ENCODE assay signal across 12 cellular contexts in genomic region chr16:1731603-1732002, GRCh38. TPM values are rescaled to one million over a fixed set of nuclear protein-coding genes. Genes with fewer than 3 reads are reported as not detected.
DNase-seq lines count a peak whose midpoint lies in the region; ATAC-seq and TF ChIP-seq lines count a peak whose summit lies in the region.
"Had no signal": no experiment of that assay in that cellular context is flagged by ENCODE, and none has a peak within 500 bp of the region (broad histone marks: within the 10 kb centered on the region; RNA-seq: fewer than 3 reads in every experiment).

No MANE protein-coding gene starts in this region.

- no peak overlapping the region for H3K23ac ChIP-seq in trophoblast cell (ENCODE audit: low read length)

- TF ChIP-seq EP300 in stomach (IDR thresholded peaks at IDR 0.05), result no peak

- H3K9me3 Mint-ChIP-seq in central memory CD8-positive, alpha-beta T cell, result no peaks in the 10 kb centered on the region
- H3K9me3 Mint-ChIP-seq in type B pancreatic cell, result no peaks in the 10 kb centered on the region
- H3K9me3 Mint-ChIP-seq: CD4-positive, alpha-beta T cell; H9 had no signal

- H2AFZ ChIP-seq in trophoblast cell (ENCODE audit: insufficient read depth, low read length, poor library complexity), result no peak overlapping the region

- H4K91ac ChIP-seq in trophoblast cell (ENCODE audit: low read depth, low read length), result no peak overlapping the region

- no peak overlapping the region for H4K12ac ChIP-seq in trophoblast cell (ENCODE audit: low read depth, low read length)

- WGBS in trophoblast cell (ENCODE audit: extremely low coverage, insufficient coverage, insufficient read length), result no CpG with 5 or more reads among the region's 7 CpGs
- 71 to 82% (median 77%) methylated on average over 6 to 7 of the region's 7 CpGs for WGBS in stomach, 5 donors

- H2BK12ac ChIP-seq in trophoblast cell (ENCODE audit: low read length), result no peak overlapping the region

- no peak overlapping the region for H2BK5ac ChIP-seq in trophoblast cell (ENCODE audit: low read depth, low read length, poor library complexity)

- H3K79me2 ChIP-seq in trophoblast cell (ENCODE audit: control insufficient read depth, insufficient read depth, low read length, poor library complexity), result no peaks in the 10 kb centered on the region

- no peaks in the 10 kb centered on the region for H3K27me3 Mint-ChIP-seq in central memory CD8-positive, alpha-beta T cell
- no peaks in the 10 kb centered on the region for H3K27me3 Mint-ChIP-seq in type B pancreatic cell
- H3K27me3 Mint-ChIP-seq: CD4-positive, alpha-beta T cell had no signal

- no peak overlapping the region for H2AK5ac ChIP-seq in trophoblast cell (ENCODE audit: low read length)

- DNase-seq in CD1c-positive myeloid dendritic cell (ENCODE audit: extremely low spot score) (peak; percentile 42), trophoblast cell (peak; percentile 53 to 90), type B pancreatic cell (ENCODE audit: extremely low spot score, unreplicated experiment) (no peak), stomach (no peak), AG08395 (ENCODE audit: low spot score) (no peak)
- DNase-seq in central memory CD8-positive, alpha-beta T cell (ENCODE audit: low spot score in 2 of 2), result no peak
- DNase-seq: Calu3; CD4-positive, alpha-beta T cell; EL; GOT3; H9 had no signal

- peaks cover 8% of the 10 kb centered on the region for H3K4me1 Mint-ChIP-seq in central memory CD8-positive, alpha-beta T cell
- H3K4me1 Mint-ChIP-seq in type B pancreatic cell (ENCODE audit: unreplicated experiment), result no peaks in the 10 kb centered on the region
- H3K4me1 Mint-ChIP-seq: H9 had no signal

- H3K4me3 ChIP-seq in trophoblast cell (ENCODE audit: low read depth, low read length), result no peak overlapping the region
- no peak overlapping the region for H3K4me3 ChIP-seq in stomach
- H3K4me3 ChIP-seq: A549 had no signal

- no peak overlapping the region for H3K4me2 ChIP-seq in trophoblast cell (ENCODE audit: low read length)
- H3K4me2 ChIP-seq: A549 had no signal

- no peaks in the 10 kb centered on the region for H3K79me1 ChIP-seq in trophoblast cell (ENCODE audit: low read length)

- no peak for TF ChIP-seq POLR2A in stomach (IDR thresholded peaks at IDR 0.05)

- ATAC-seq in central memory CD8-positive, alpha-beta T cell (replicated peaks; ENCODE audit: extremely low read depth, poor library complexity, severe bottlenecking), result no peak

- H2BK120ac ChIP-seq in trophoblast cell (ENCODE audit: insufficient read depth, low read length, poor library complexity), result no peak overlapping the region

- H3K27me3 ChIP-seq in trophoblast cell (ENCODE audit: insufficient read depth, low read length), result no peaks in the 10 kb centered on the region
- H3K27me3 ChIP-seq in stomach, result no peaks in the 10 kb centered on the region

- H4K8ac ChIP-seq in trophoblast cell (ENCODE audit: low read depth, low read length), result no peak overlapping the region

- H3K4me1 ChIP-seq in trophoblast cell (ENCODE audit: control insufficient read depth in 1 of 2, insufficient read depth in 2 of 2, low read length in 2 of 2), result no peaks in the 10 kb centered on the region
- H3K4me1 ChIP-seq in stomach, result no peaks in the 10 kb centered on the region
- H3K4me1 ChIP-seq: A549 had no signal

- H3K36me3 ChIP-seq in trophoblast cell (ENCODE audit: control insufficient read depth in 1 of 2, insufficient read depth in 2 of 2, low read length in 2 of 2) (peaks cover 56 to 66% of the 10 kb centered on the region in 2 experiments), stomach (peaks cover 57 to 87% (median 85%) of the 10 kb centered on the region in 4 donors)

- H3K36me3 Mint-ChIP-seq in central memory CD8-positive, alpha-beta T cell (ENCODE audit: insufficient read depth), result peaks cover 15% of the 10 kb centered on the region
- peaks cover 8% of the 10 kb centered on the region for H3K36me3 Mint-ChIP-seq in type B pancreatic cell

- H3K4ac ChIP-seq in trophoblast cell (ENCODE audit: low read depth, low read length), result no peak overlapping the region

- H3K9ac ChIP-seq in trophoblast cell (ENCODE audit: low read length), result no peak overlapping the region

- H3K14ac ChIP-seq in trophoblast cell (ENCODE audit: low read length), result no peak overlapping the region

- H3K27ac ChIP-seq in trophoblast cell (ENCODE audit: low read depth, low read length), result no peak overlapping the region
- H3K27ac ChIP-seq in stomach, result no peak overlapping the region
- H3K27ac ChIP-seq: A549 had no signal

- H3K9me3 ChIP-seq in trophoblast cell (ENCODE audit: insufficient read depth, low read depth, low read length), result peaks cover 24% of the 10 kb centered on the region
- no peaks in the 10 kb centered on the region for H3K9me3 ChIP-seq in stomach

- intact Hi-C loops in stomach (cut with DNase I; ENCODE audit: low total_unique reads), result no loop called here

- H3K27ac Mint-ChIP-seq in central memory CD8-positive, alpha-beta T cell (ENCODE audit: low read depth), result peak overlapping the region; percentile 53
- no peak overlapping the region for H3K27ac Mint-ChIP-seq in type B pancreatic cell
- H3K27ac Mint-ChIP-seq: CD4-positive, alpha-beta T cell had no signal

- H3K18ac ChIP-seq in trophoblast cell (ENCODE audit: low read length), result no peak overlapping the region

- no peak for TF ChIP-seq CTCF in type B pancreatic cell (conservative IDR thresholded peaks at IDR 0.05)
- no peak for TF ChIP-seq CTCF in stomach (IDR thresholded peaks at IDR 0.05)

- no peak overlapping the region for H3K4me3 Mint-ChIP-seq in central memory CD8-positive, alpha-beta T cell
- no peak overlapping the region for H3K4me3 Mint-ChIP-seq in type B pancreatic cell
- H3K4me3 Mint-ChIP-seq: CD4-positive, alpha-beta T cell; H9 had no signal

RNA-seq across cellular contexts. Expression of gene MAPK8IP3, which starts 25.6 kb away (rescaled TPM):
- 38.0 and 39.0 TPM in 2 replicates for polyA plus RNA-seq in trophoblast cell (2013)
- total RNA-seq in type B pancreatic cell (ENCODE audit: low replicate concordance), result 50.4 and 97.5 TPM in 2 replicates
- total RNA-seq in stomach, result 100 to 1,000 TPM in 3 of 5 donors, 10 to 100 TPM in 2; 42.6 to 320 (median 133) TPM
- 10 to 100 TPM; 10.1 to 38.9 (median 29.9) TPM for polyA plus RNA-seq in stomach

RNA-seq across cellular contexts. Expression of gene NME3, which starts 39.7 kb away (rescaled TPM):
- 31.6 TPM in 2 replicates for polyA plus RNA-seq in trophoblast cell (2013)
- total RNA-seq in type B pancreatic cell (ENCODE audit: low replicate concordance) (54.0 and 55.9 TPM in 2 replicates), stomach (100 to 1,000 TPM in 2 of 5 donors, 10 to 100 TPM in 3; 18.7 to 420 (median 52.1) TPM)
- 100 to 1,000 TPM; 116 to 194 (median 135) TPM for polyA plus RNA-seq in stomach

RNA-seq across cellular contexts. Expression of gene EME2, which starts 41.0 kb away (rescaled TPM):
- 3.6 and 4.3 TPM in 2 replicates for polyA plus RNA-seq in trophoblast cell (2013)
- 26.9 and 35.9 TPM in 2 replicates for total RNA-seq in type B pancreatic cell (ENCODE audit: low replicate concordance)
- 10 to 100 TPM in 4 of 5 donors, 1 to 10 TPM in 1; 8.8 to 94.1 (median 34.4) TPM for total RNA-seq in stomach
- polyA plus RNA-seq in stomach, result 1 to 10 TPM; 2.6 to 7.9 (median 6.9) TPM

RNA-seq across cellular contexts. Expression of gene MRPS34, which starts 41.3 kb away (rescaled TPM):
- polyA plus RNA-seq in trophoblast cell (2013), result 94.3 and 98.1 TPM in 2 replicates
- 95.5 and 97.9 TPM in 2 replicates for total RNA-seq in type B pancreatic cell (ENCODE audit: low replicate concordance)
- 100 to 1,000 TPM in 1 of 5 donors, 10 to 100 TPM in 4; 21.1 to 204 (median 64.7) TPM for total RNA-seq in stomach
- polyA plus RNA-seq in stomach, result 100 to 1,000 TPM; 120 to 155 (median 126) TPM

RNA-seq across cellular contexts. Expression of gene SPSB3, which starts 50.8 kb away (rescaled TPM):
- polyA plus RNA-seq in trophoblast cell (2013), result 33.2 and 35.2 TPM in 2 replicates
- total RNA-seq in type B pancreatic cell (ENCODE audit: low replicate concordance) (51.2 and 71.3 TPM in 2 replicates), stomach (100 to 1,000 TPM in 1 of 5 donors, 10 to 100 TPM in 4; 22.2 to 186 (median 70.9) TPM)
- polyA plus RNA-seq in stomach, result 100 to 1,000 TPM in 1 of 3 donors, 10 to 100 TPM in 2; 54.2 to 111 (median 83.6) TPM

Comparison
In these comparisons a context has a peak if more than half of its experiments do, and no peak if none do; other contexts are left out.
1. DNase-seq: peak in CD1c-positive myeloid dendritic cell (single experiment) and trophoblast cell (2 of 2); none in central memory CD8-positive, alpha-beta T cell (0 of 2), type B pancreatic cell (single experiment), stomach (single experiment) and AG08395 (single experiment).